ENCODE assay signal across 1 cellular context in genomic region chr17:32303861-32304288, GRCh38.
TF ChIP-seq lines count a peak whose summit lies in the region.

No MANE protein-coding gene starts in this region.

TF ChIP-seq in endothelial cell of umbilical vein, 7 proteins besides CTCF, POLR2A, EP300 and RAD21 (continued from another document):
- no peak for TF ChIP-seq GATA2 (IDR thresholded peaks at IDR 0.05; ENCODE audit: insufficient read depth, insufficient read length, low read depth, low read length)
- no peak for TF ChIP-seq MYC (IDR thresholded peaks at IDR 0.05; ENCODE audit: low read depth, low read length)
